Comparison of ENCODE assay signal across 8 cellular contexts in genomic region chr10:114821915-114822770, GRCh38. TPM values are rescaled to one million over a fixed set of nuclear protein-coding genes. Genes with fewer than 3 reads are reported as not detected.
DNase-seq lines count a peak whose midpoint lies in the region; ATAC-seq, FAIRE-seq and TF ChIP-seq lines count a peak whose summit lies in the region.

No MANE protein-coding gene starts in this region.

- peaks cover 4% of the 10 kb centered on the region; the same call in 1 of the 2 replicates for H3K36me3 ChIP-seq in BE2C
- no peaks in the 10 kb centered on the region for H3K36me3 ChIP-seq in astrocyte (ENCODE audit: insufficient read depth, low read length)

- H3K9me3 Mint-ChIP-seq in astrocyte (ENCODE audit: unreplicated experiment): no peaks in the 10 kb centered on the region

- H3K27me3 ChIP-seq in BE2C (no peaks in the 10 kb centered on the region), astrocyte (ENCODE audit: insufficient read depth, low read length) (no peaks in the 10 kb centered on the region)

- H3K4me3 ChIP-seq in BE2C (ENCODE audit: low read depth, low read length) (peak overlapping the region; percentile 90), astrocyte (ENCODE audit: insufficient read depth, low read depth, low read length) (peak overlapping the region; percentile 88)

- no peak for FAIRE-seq in astrocyte (lab: Jason Lieb, UNC)

- H3K27me3 Mint-ChIP-seq in astrocyte (ENCODE audit: low read depth, unreplicated experiment): peaks cover 4% of the 10 kb centered on the region

- DNase-seq in BE2C: peak; percentile 24
- DNase-seq in astrocyte (ENCODE audit: low read depth): peak; percentile 19
- DNase-seq in hypothalamus (lab: John Stamatoyannopoulos, UW): peak in 41 of 51 donors; percentile 1 to 80 (median 45)
- peak; percentile 60 for DNase-seq in sciatic nerve (ENCODE audit: low spot score)
- DNase-seq in pons (ENCODE audit: low spot score): no peak

- no peak for TF ChIP-seq CTCF in BE2C (IDR thresholded peaks at IDR 0.05; ENCODE audit: low read depth, low read length)
- TF ChIP-seq CTCF in astrocyte (IDR thresholded peaks at IDR 0.05; ENCODE audit: insufficient read depth, low read depth, low read length): no peak

- peaks cover 24% of the 10 kb centered on the region for H3K4me1 Mint-ChIP-seq in astrocyte (ENCODE audit: low read depth, unreplicated experiment)

- H3K79me2 ChIP-seq in astrocyte (ENCODE audit: insufficient read depth, low read length): peaks cover 52% of the 10 kb centered on the region

- H3K4me1 ChIP-seq in BE2C (peaks cover 10% of the 10 kb centered on the region), astrocyte (ENCODE audit: insufficient read depth, low read length) (peaks cover 31% of the 10 kb centered on the region)

- peak overlapping the region; percentile 97 for H3K27ac ChIP-seq in astrocyte (ENCODE audit: low read depth, low read length)

- peak overlapping the region; percentile 41 for H2AFZ ChIP-seq in astrocyte (ENCODE audit: low read depth, low read length)

- no peaks in the 10 kb centered on the region for H4K20me1 ChIP-seq in astrocyte (ENCODE audit: insufficient read depth, low read length)

- peak overlapping the region; percentile 97 for H3K9ac ChIP-seq in astrocyte (ENCODE audit: low read length)

- TF ChIP-seq POLR2A in Raji (IDR thresholded peaks at IDR 0.05; ENCODE audit: insufficient read depth, low read depth, low read length): peak; percentile 30; the same call in 1 of the 2 replicates

- H3K4me3 Mint-ChIP-seq in astrocyte (ENCODE audit: unreplicated experiment): peak overlapping the region; percentile 94

- peak overlapping the region; percentile 97 for H3K27ac Mint-ChIP-seq in astrocyte (ENCODE audit: unreplicated experiment)

- H3K4me2 ChIP-seq in astrocyte (ENCODE audit: low read length): peak overlapping the region; percentile 88

- H3K9me3 ChIP-seq in BE2C (no peaks in the 10 kb centered on the region), astrocyte (ENCODE audit: insufficient read depth, low read depth, low read length) (no peaks in the 10 kb centered on the region)

- H3K36me3 Mint-ChIP-seq in astrocyte (ENCODE audit: low read depth, unreplicated experiment): peaks cover 3% of the 10 kb centered on the region

- ATAC-seq in GM18907 (IDR thresholded peaks at IDR 0.05; ENCODE audit: unreplicated experiment): peak; percentile 54
- ATAC-seq in HG03135 (IDR thresholded peaks at IDR 0.05; ENCODE audit: unreplicated experiment): peak; percentile 42
- peak; percentile 69 for ATAC-seq in sciatic nerve

- intact Hi-C loops in sciatic nerve (cut with DNase I): no loop called here

RNA-seq across cellular contexts. Expression of gene FHIP2A, which starts 0.6 kb away (rescaled TPM):
- 8.8 TPM for polyA plus RNA-seq in BE2C (2012; ENCODE audit: insufficient read depth, insufficient read length, low read depth)
- total RNA-seq in astrocyte (36.1 and 38.2 TPM in 2 replicates), sciatic nerve (44.8 TPM)
